ENCODE assay signal across 1 cellular context in the genomic region with DNA sequence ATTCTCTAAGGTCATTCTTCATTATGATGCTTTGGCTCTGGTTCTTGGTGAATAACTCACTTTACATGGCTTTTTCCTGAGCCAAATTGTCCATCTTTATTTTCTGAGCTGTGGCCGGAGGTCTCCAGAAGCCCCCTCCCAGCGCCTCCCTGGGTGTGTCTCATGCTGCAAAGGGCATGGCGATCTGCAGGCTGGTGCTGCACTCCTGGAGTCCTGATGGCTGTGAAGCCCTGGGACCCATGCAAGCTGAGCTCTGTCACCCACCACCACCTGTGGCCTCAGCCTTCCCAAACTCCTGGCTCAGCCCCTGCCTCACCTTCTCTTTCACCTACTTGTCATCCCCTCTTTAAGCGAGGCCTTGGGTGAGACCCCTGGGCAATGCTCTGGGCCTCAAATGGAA.
TF ChIP-seq lines count a peak whose summit lies in the region.

No MANE protein-coding gene starts in this region.

TF ChIP-seq in IMR-90, 13 proteins besides CTCF, POLR2A, EP300 and RAD21:
- TF ChIP-seq CHD1 (IDR thresholded peaks at IDR 0.05; ENCODE audit: low read depth, low read length), result no peak
- no peak for TF ChIP-seq FOS (IDR thresholded peaks at IDR 0.05; ENCODE audit: low read depth, low read length)
- TF ChIP-seq BHLHE40 (IDR thresholded peaks at IDR 0.05; ENCODE audit: low read depth, low read length), result no peak
- no peak for TF ChIP-seq RFX5 (IDR thresholded peaks at IDR 0.05; ENCODE audit: low read depth, low read length)
- TF ChIP-seq SMC3 (IDR thresholded peaks at IDR 0.05; ENCODE audit: low read depth, low read length), result no peak
- no peak for TF ChIP-seq RCOR1 (IDR thresholded peaks at IDR 0.05; ENCODE audit: insufficient replicate concordance, low read length)
- TF ChIP-seq, protein P1, sequence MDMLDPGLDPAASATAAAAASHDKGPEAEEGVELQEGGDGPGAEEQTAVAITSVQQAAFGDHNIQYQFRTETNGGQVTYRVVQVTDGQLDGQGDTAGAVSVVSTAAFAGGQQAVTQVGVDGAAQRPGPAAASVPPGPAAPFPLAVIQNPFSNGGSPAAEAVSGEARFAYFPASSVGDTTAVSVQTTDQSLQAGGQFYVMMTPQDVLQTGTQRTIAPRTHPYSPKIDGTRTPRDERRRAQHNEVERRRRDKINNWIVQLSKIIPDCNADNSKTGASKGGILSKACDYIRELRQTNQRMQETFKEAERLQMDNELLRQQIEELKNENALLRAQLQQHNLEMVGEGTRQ (IDR thresholded peaks at IDR 0.05; ENCODE audit: low read depth, low read length), result no peak
- no peak for TF ChIP-seq MXI1 (IDR thresholded peaks at IDR 0.05; ENCODE audit: borderline replicate concordance, low read depth, low read length)
- TF ChIP-seq CEBPB (IDR thresholded peaks at IDR 0.05; ENCODE audit: low read depth, low read length), result no peak
